In the genomic region with DNA sequence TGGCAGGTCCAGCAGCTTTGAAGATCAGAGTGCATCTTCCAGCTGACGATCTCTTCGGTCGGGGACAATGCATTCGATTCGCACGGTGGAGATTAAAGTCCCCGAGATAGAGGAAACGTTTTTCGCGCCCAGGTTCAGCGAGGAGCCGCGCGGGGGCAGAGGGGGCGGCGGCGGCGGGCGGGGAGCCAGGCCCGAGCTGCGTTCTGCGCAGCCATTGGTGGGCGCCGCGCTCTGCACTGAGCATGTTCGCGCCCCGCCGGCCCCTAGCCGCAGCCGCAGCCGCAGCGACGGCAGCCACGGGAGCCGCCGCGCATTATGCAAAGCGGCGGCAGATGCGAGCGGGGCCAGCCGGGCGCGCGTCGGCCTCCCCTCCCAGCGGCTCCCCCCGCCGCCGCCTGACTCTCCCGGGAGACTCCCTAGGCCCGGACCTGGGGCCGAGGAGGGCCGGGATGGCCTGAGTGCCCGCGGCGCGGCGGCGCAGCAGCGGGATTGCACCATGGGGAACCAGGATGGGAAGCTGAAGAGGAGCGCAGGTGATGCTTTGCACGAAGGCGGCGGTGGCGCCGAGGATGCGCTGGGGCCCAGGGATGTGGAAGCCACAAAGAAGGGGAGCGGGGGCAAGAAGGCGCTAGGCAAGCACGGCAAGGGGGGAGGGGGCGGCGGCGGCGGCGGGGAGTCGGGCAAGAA, we compare ENCODE assay signal across 9 cellular contexts. TPM values are rescaled to one million over a fixed set of nuclear protein-coding genes. Genes with fewer than 3 reads are reported as not detected.
DNase-seq lines count a peak whose midpoint lies in the region; ATAC-seq and FAIRE-seq lines count a peak whose summit lies in the region.
"Had no signal": no experiment of that assay in that cellular context is flagged by ENCODE, and none has a peak within 500 bp of the region (broad histone marks: within the 10 kb centered on the region; RNA-seq: fewer than 3 reads in every experiment).

A gene (plus strand): TSS at position 270 of the 687 bp plus-strand sequence. CDS start 227 bp downstream, at position 497.

- H3K4me3 ChIP-seq in right cardiac atrium (ENCODE audit: low read length) (peak within 1 kb of the TSS; percentile 43), rectal smooth muscle tissue (ENCODE audit: low read length) (peak within 1 kb of the TSS; percentile 65)

- no peak within 1 kb of the TSS for H3K9ac ChIP-seq in rectal smooth muscle tissue (ENCODE audit: low read length)

- no peak for FAIRE-seq in urothelium cell line (lab: Jason Lieb, UNC)

- H3K4me1 ChIP-seq in right cardiac atrium (ENCODE audit: control insufficient read depth, insufficient read depth, low read length) (no peaks in the 10 kb centered on the region), rectal smooth muscle tissue (ENCODE audit: control insufficient read depth, insufficient read depth, low read length) (no peaks in the 10 kb centered on the region)

- ATAC-seq in right cardiac atrium: peak; percentile 56 to 70
- no peak for ATAC-seq in HG03460 (IDR thresholded peaks at IDR 0.05; ENCODE audit: unreplicated experiment)
- ATAC-seq in HG03135 (IDR thresholded peaks at IDR 0.05; ENCODE audit: unreplicated experiment): no peak

- H3K27ac ChIP-seq in right cardiac atrium (ENCODE audit: low read length) (no peak within 1 kb of the TSS), rectal smooth muscle tissue (ENCODE audit: low read depth, low read length) (peak within 1 kb of the TSS; percentile 74)

- H3K36me3 ChIP-seq in rectal smooth muscle tissue (ENCODE audit: control insufficient read depth, insufficient read depth, low read length): no peaks in the 10 kb centered on the region

- no peaks in the 10 kb centered on the region for H3K9me3 ChIP-seq in right cardiac atrium (ENCODE audit: control insufficient read depth, low read length)

- intact Hi-C loops in right cardiac atrium (cut with DNase I): no loop called here

- peaks cover 5% of the 10 kb centered on the region for H3K27me3 ChIP-seq in right cardiac atrium (ENCODE audit: control insufficient read depth, insufficient read depth)
- no peaks in the 10 kb centered on the region for H3K27me3 ChIP-seq in rectal smooth muscle tissue (ENCODE audit: control insufficient read depth, insufficient read depth, low read length)

- DNase-seq in DMS79 treated with DMSO at 0.1 percent for 48 hours (lab: John Stamatoyannopoulos, UW) (peak; percentile 60), NCI-H1048 (lab: John Stamatoyannopoulos, UW) (peak; percentile 66), right cardiac atrium (peak in 2 of 3 donors; percentile 58 to 74), urothelium cell line (ENCODE audit: low spot score) (no peak)
- DNase-seq in activated T-cell treated with anti-CD3 and anti-CD28 coated beads, Interleukin-2, amount 50 U/mL, for 48 hours: peak; percentile 18 to 19

- 1% methylated on average over 78 of the region's 78 CpGs for WGBS in right cardiac atrium

RNA-seq across cellular contexts. Expression of the gene that starts here (rescaled TPM):
- under 1 TPM in 2 of 4 donors, not detected in 2; 0.09 to 0.21 TPM for total RNA-seq in right cardiac atrium
- 0.16 TPM for polyA plus RNA-seq in right cardiac atrium
- total RNA-seq: lung microvascular endothelial cell had no signal

Comparison
In these comparisons a context has a peak if more than half of its experiments do, and no peak if none do; other contexts are left out.
1. Peak in DNase-seq, ATAC-seq and H3K4me3 ChIP-seq in right cardiac atrium; RNA of the gene not detected or under 1 TPM.